In the genomic region with DNA sequence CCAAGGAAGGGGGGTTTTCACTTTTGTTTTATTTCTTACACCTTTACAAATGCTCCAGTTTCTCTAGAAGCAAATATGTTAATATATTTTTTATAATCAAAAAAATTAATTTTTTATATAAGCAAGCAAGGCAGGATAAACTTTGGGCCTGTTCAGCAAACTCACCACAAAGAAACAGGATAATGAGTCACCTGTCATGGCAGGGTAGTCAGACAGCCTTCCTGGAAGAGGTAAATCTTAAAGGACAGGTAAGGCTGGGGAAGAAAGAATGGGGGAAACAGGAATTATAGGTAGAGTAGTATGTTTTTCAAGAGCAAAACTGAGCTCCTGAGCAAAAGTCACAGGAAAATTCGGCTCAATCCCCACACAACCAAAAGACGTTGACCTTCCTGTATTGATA, we compare ENCODE assay signal across 22 cellular contexts.
"Had no signal": no experiment of that assay in that cellular context is flagged by ENCODE, and none has a peak within 500 bp of the region (broad histone marks: within the 10 kb centered on the region; RNA-seq: fewer than 3 reads in every experiment).

No MANE protein-coding gene starts in this region.

- H3K27ac ChIP-seq: ascending aorta, body of pancreas, SK-N-MC had no signal

- H3K4me1 ChIP-seq: ascending aorta, body of pancreas had no signal

- DNase-seq: activated B cell treated with CpG ODN at 0.5 μM for 24 hours; activated CD4-positive, alpha-beta memory T cell treated with anti-CD3 and anti-CD28 coated beads for 36 hours; activated CD4-positive, alpha-beta T cell treated with anti-CD3 and anti-CD28 coated beads, Interleukin-2, amount 10 ng/mL, durations not matched to agents 7 days and 5 days; activated CD8-positive, alpha-beta memory T cell treated with anti-CD3 and anti-CD28 coated beads for 24 hours; activated effector memory CD4-positive, alpha-beta T cell treated with anti-CD3 and anti-CD28 coated beads, Interleukin-2, amount 50 U/mL, for 16 hours; activated naive CD4-positive, alpha-beta T cell treated with Interleukin-2 at 50 U/mL for 16 hours; activated naive CD8-positive, alpha-beta T cell treated with anti-CD3 and anti-CD28 coated beads, Interleukin-2, amount 50 U/mL, for 24 hours; activated T-cell treated with anti-CD3 and anti-CD28 coated beads, Interleukin-2, amount 50 U/mL, for 4 hours; amniotic stem cell; body of pancreas; cerebellar nuclear complex; NCI-H1048; NCI-H187 treated with DMSO at 0.1 percent for 48 hours; NCI-H2081 treated with DMSO at 0.1 percent for 48 hours; NCI-H446; NCI-H524; T-cell; T-helper 2 cell; T1000 had no signal

- H3K27me3 ChIP-seq: ascending aorta, body of pancreas had no signal

- H3K36me3 ChIP-seq: ascending aorta had no signal

- H3K4me3 ChIP-seq: ascending aorta, body of pancreas, SK-N-MC had no signal

- ATAC-seq: activated naive CD4-positive, alpha-beta T cell treated with anti-CD3 and anti-CD28 coated beads, Interleukin-2, amount 50 U/mL, for 72 hours; activated naive CD8-positive, alpha-beta T cell treated with anti-CD3 and anti-CD28 coated beads, Interleukin-2, amount 50 U/mL, for 24 hours; activated T-cell treated with anti-CD3 and anti-CD28 coated beads, Interleukin-2, amount 50 U/mL, for 4 hours; body of pancreas; T-cell had no signal

- H3K9me3 ChIP-seq: ascending aorta, body of pancreas had no signal
